21 cellular contexts compared by ENCODE assay signal in the genomic region with DNA sequence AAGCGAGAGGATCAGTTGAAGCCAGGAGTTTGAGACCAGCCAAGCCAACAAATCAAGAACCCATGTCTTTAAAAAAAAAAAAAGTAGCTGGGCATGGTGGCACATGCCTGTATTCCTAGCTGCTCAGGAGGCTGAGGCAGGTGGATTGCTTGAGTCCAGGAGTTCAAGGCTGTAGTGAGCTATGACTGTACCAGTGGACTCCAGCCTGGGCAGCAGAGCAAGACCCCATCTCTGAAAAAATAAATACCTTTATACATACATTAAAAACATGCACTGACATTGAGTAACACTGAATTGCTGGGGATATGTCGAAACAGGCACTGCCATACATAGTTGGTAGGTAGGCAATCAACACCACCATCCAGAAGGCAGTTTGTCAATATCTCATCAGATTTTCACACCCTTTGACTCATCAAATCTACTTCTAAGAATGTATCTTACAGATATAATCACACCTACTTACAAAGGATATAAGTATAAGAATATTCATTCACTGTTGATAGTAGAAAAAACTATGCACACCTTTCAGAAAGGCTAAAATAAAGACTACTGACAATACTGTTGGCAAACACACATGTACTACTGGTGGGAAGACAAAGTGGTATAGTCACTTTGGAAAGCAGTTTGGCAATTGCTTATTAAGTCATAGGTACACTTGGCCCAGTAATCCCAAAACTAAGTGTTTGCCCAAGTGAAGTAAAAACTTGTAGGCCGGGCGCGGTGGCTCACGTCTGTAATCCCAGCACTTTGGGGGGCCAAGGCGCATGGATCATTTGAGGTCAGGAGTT. TPM values are rescaled to one million over a fixed set of nuclear protein-coding genes. Genes with fewer than 3 reads are reported as not detected.
DNase-seq lines count a peak whose midpoint lies in the region; ATAC-seq and TF ChIP-seq lines count a peak whose summit lies in the region.
"Had no signal": no experiment of that assay in that cellular context is flagged by ENCODE, and none has a peak within 500 bp of the region (broad histone marks: within the 10 kb centered on the region; RNA-seq: fewer than 3 reads in every experiment).

No MANE protein-coding gene starts in this region.

- no peak overlapping the region for H3K4me3 ChIP-seq in epithelial cell of esophagus (ENCODE audit: low read length)
- H3K4me3 ChIP-seq in psoas muscle: no peak overlapping the region
- H3K4me3 ChIP-seq: GM23338 had no signal

- intact Hi-C loops in activated CD8-positive, alpha-beta T cell treated with anti-CD3 and anti-CD28 coated beads for 36 hours (cut with micrococcal nuclease): no loop called here
- intact Hi-C loops in psoas muscle (cut with DNase I): loop anchor here (5.0 kb wide), 2 partner anchors 53 to 123 kb away; a partner anchor contains a TSS

- no peaks in the 10 kb centered on the region for H3K27me3 ChIP-seq in psoas muscle (ENCODE audit: insufficient read depth in 3 of 3, low read length in 2 of 3)

- H3K4me3 Mint-ChIP-seq in activated CD8-positive, alpha-beta T cell treated with anti-CD3 and anti-CD28 coated beads for 36 hours: no peak overlapping the region
- no peak overlapping the region for H3K4me3 Mint-ChIP-seq in activated CD8-positive, alpha-beta T cell treated with anti-CD3 and anti-CD28 coated beads, Interleukin-2, amount 10 ng/mL, durations not matched to agents 7 days and 5 days
- H3K4me3 Mint-ChIP-seq in stimulated activated effector memory CD8-positive, alpha-beta T cell treated with anti-CD3 and anti-CD28 coated beads, Interleukin-12 subunit alpha, Interleukin-12 subunit beta, amount 100 ng/mL, for 72 hours: no peak overlapping the region
- H3K4me3 Mint-ChIP-seq: GM23338 had no signal

- ATAC-seq in activated CD8-positive, alpha-beta T cell treated with anti-CD3 and anti-CD28 coated beads for 36 hours: peak; percentile 40
- no peak for ATAC-seq in activated CD8-positive, alpha-beta T cell treated with anti-CD3 and anti-CD28 coated beads, Interleukin-2, amount 10 ng/mL, durations not matched to agents 7 days and 5 days
- peak; percentile 56 for ATAC-seq in stimulated activated effector memory CD8-positive, alpha-beta T cell treated with anti-CD3 and anti-CD28 coated beads, Interleukin-12 subunit alpha, Interleukin-12 subunit beta, amount 100 ng/mL, for 72 hours
- ATAC-seq in psoas muscle: no peak
- ATAC-seq: GM23338 had no signal

- peak overlapping the region; percentile 96 for H3K27ac ChIP-seq in RWPE1
- H3K27ac ChIP-seq in psoas muscle: no peak overlapping the region
- H3K27ac ChIP-seq: HL-60 had no signal

- H3K4me1 ChIP-seq in psoas muscle: no peaks in the 10 kb centered on the region

- no peaks in the 10 kb centered on the region for H3K9me3 Mint-ChIP-seq in activated CD8-positive, alpha-beta T cell treated with anti-CD3 and anti-CD28 coated beads for 36 hours
- no peaks in the 10 kb centered on the region for H3K9me3 Mint-ChIP-seq in activated CD8-positive, alpha-beta T cell treated with anti-CD3 and anti-CD28 coated beads, Interleukin-2, amount 10 ng/mL, durations not matched to agents 7 days and 5 days (ENCODE audit: insufficient read depth)
- no peaks in the 10 kb centered on the region for H3K9me3 Mint-ChIP-seq in stimulated activated effector memory CD8-positive, alpha-beta T cell treated with anti-CD3 and anti-CD28 coated beads, Interleukin-12 subunit alpha, Interleukin-12 subunit beta, amount 100 ng/mL, for 72 hours
- H3K9me3 Mint-ChIP-seq: GM23338 had no signal

- no peak for DNase-seq in activated CD8-positive, alpha-beta T cell treated with anti-CD3 and anti-CD28 coated beads for 36 hours
- no peak for DNase-seq in activated CD8-positive, alpha-beta T cell treated with anti-CD3 and anti-CD28 coated beads, Interleukin-2, amount 10 ng/mL, durations not matched to agents 7 days and 5 days
- DNase-seq in RWPE1 (ENCODE audit: low spot score) (no peak), epithelial cell of esophagus (ENCODE audit: low read depth) (peak; percentile 87), GM03348 (ENCODE audit: low spot score) (no peak), psoas muscle (no peak)
- no peak for DNase-seq in stimulated activated effector memory CD8-positive, alpha-beta T cell treated with anti-CD3 and anti-CD28 coated beads, Interleukin-12 subunit alpha, Interleukin-12 subunit beta, amount 100 ng/mL, for 72 hours (ENCODE audit: low spot score in 2 of 2)
- DNase-seq: C1 segment of cervical spinal cord, HCEC 1CT, IMR-90, Karpas-422, NCI-H1105, NCI-H1694, NCI-H510A treated with DMSO at 0.1 percent for 48 hours, NCI-H774, RPMI8226, SIG-M5 had no signal

- H3K27me3 Mint-ChIP-seq in activated CD8-positive, alpha-beta T cell treated with anti-CD3 and anti-CD28 coated beads for 36 hours: no peaks in the 10 kb centered on the region
- H3K27me3 Mint-ChIP-seq in activated CD8-positive, alpha-beta T cell treated with anti-CD3 and anti-CD28 coated beads, Interleukin-2, amount 10 ng/mL, durations not matched to agents 7 days and 5 days (ENCODE audit: low read depth): no peaks in the 10 kb centered on the region

- TF ChIP-seq CTCF in activated CD8-positive, alpha-beta T cell treated with anti-CD3 and anti-CD28 coated beads for 36 hours (IDR thresholded peaks at IDR 0.05): no peak
- no peak for TF ChIP-seq CTCF in RWPE1 (conservative IDR thresholded peaks at IDR 0.05; ENCODE audit: low read depth)
- TF ChIP-seq CTCF in epithelial cell of esophagus (IDR thresholded peaks at IDR 0.05; ENCODE audit: insufficient read depth, low read depth, low read length, missing control alignments): no peak
- no peak for TF ChIP-seq CTCF in psoas muscle (IDR thresholded peaks at IDR 0.05)

- CTCF ChIA-PET in activated CD8-positive, alpha-beta T cell treated with anti-CD3 and anti-CD28 coated beads for 36 hours (lab: Charles Lee): no interaction called here
- CTCF ChIA-PET in activated CD8-positive, alpha-beta T cell treated with anti-CD3 and anti-CD28 coated beads, Interleukin-2, amount 10 ng/mL, durations not matched to agents 7 days and 5 days (lab: Charles Lee): no interaction called here
- CTCF ChIA-PET in RWPE1 (lab: Yijun Ruan, JAX): interaction anchor here (0.6 kb wide), 1 partner anchor 19 kb away, joined by 4 read pairs; no protein-coding TSS in a partner anchor

- POLR2A ChIA-PET in activated CD8-positive, alpha-beta T cell treated with anti-CD3 and anti-CD28 coated beads for 36 hours (lab: Charles Lee): interaction anchor here (0.6 kb wide), 1 partner anchor 75 kb away, joined by 4 read pairs; no protein-coding TSS in a partner anchor
- POLR2A ChIA-PET in activated CD8-positive, alpha-beta T cell treated with anti-CD3 and anti-CD28 coated beads, Interleukin-2, amount 10 ng/mL, durations not matched to agents 7 days and 5 days (lab: Charles Lee): no interaction called here
- POLR2A ChIA-PET in RWPE1 (lab: Yijun Ruan, JAX; ENCODE audit: low non-redundant PET): no interaction called here

- H3K36me3 Mint-ChIP-seq in activated CD8-positive, alpha-beta T cell treated with anti-CD3 and anti-CD28 coated beads for 36 hours (ENCODE audit: low read depth): no peaks in the 10 kb centered on the region
- H3K36me3 Mint-ChIP-seq in activated CD8-positive, alpha-beta T cell treated with anti-CD3 and anti-CD28 coated beads, Interleukin-2, amount 10 ng/mL, durations not matched to agents 7 days and 5 days (ENCODE audit: low read depth): no peaks in the 10 kb centered on the region
- peaks cover 6% of the 10 kb centered on the region for H3K36me3 Mint-ChIP-seq in stimulated activated effector memory CD8-positive, alpha-beta T cell treated with anti-CD3 and anti-CD28 coated beads, Interleukin-12 subunit alpha, Interleukin-12 subunit beta, amount 100 ng/mL, for 72 hours

- no peak overlapping the region for H3K27ac Mint-ChIP-seq in activated CD8-positive, alpha-beta T cell treated with anti-CD3 and anti-CD28 coated beads for 36 hours
- H3K27ac Mint-ChIP-seq in activated CD8-positive, alpha-beta T cell treated with anti-CD3 and anti-CD28 coated beads, Interleukin-2, amount 10 ng/mL, durations not matched to agents 7 days and 5 days: no peak overlapping the region
- H3K27ac Mint-ChIP-seq in stimulated activated effector memory CD8-positive, alpha-beta T cell treated with anti-CD3 and anti-CD28 coated beads, Interleukin-12 subunit alpha, Interleukin-12 subunit beta, amount 100 ng/mL, for 72 hours: no peak overlapping the region
- H3K27ac Mint-ChIP-seq: GM23338 had no signal

- no peaks in the 10 kb centered on the region for H3K9me3 ChIP-seq in psoas muscle

- H3K4me1 Mint-ChIP-seq in activated CD8-positive, alpha-beta T cell treated with anti-CD3 and anti-CD28 coated beads for 36 hours (ENCODE audit: low read depth): peaks cover 21% of the 10 kb centered on the region
- H3K4me1 Mint-ChIP-seq in activated CD8-positive, alpha-beta T cell treated with anti-CD3 and anti-CD28 coated beads, Interleukin-2, amount 10 ng/mL, durations not matched to agents 7 days and 5 days (ENCODE audit: low read depth): peaks cover 24% of the 10 kb centered on the region
- H3K4me1 Mint-ChIP-seq in stimulated activated effector memory CD8-positive, alpha-beta T cell treated with anti-CD3 and anti-CD28 coated beads, Interleukin-12 subunit alpha, Interleukin-12 subunit beta, amount 100 ng/mL, for 72 hours: peaks cover 31% of the 10 kb centered on the region

- WGBS in psoas muscle, 3 donors: 93 to 95% (median 93%) methylated on average over 7 of the region's 7 CpGs

- no peaks in the 10 kb centered on the region for H3K36me3 ChIP-seq in psoas muscle (ENCODE audit: insufficient read depth in 1 of 2, low read depth in 1 of 2)

RNA-seq across cellular contexts. Expression of a gene that starts 6.4 kb away (rescaled TPM):
- total RNA-seq in activated CD8-positive, alpha-beta T cell treated with anti-CD3 and anti-CD28 coated beads for 36 hours: 10 to 100 TPM; 34.5 to 39.0 TPM
- 10 to 100 TPM; 38.8 to 45.0 TPM for total RNA-seq in activated CD8-positive, alpha-beta T cell treated with anti-CD3 and anti-CD28 coated beads, Interleukin-2, amount 10 ng/mL, durations not matched to agents 7 days and 5 days
- 10 to 100 TPM; 38.1 to 67.1 (median 56.0) TPM for total RNA-seq in psoas muscle
- polyA plus RNA-seq in psoas muscle: 10 to 100 TPM; 33.0 to 98.9 (median 33.5) TPM

RNA-seq across cellular contexts. Expression of a gene that starts 37.9 kb away (rescaled TPM):
- total RNA-seq in activated CD8-positive, alpha-beta T cell treated with anti-CD3 and anti-CD28 coated beads for 36 hours: not detected
- total RNA-seq in activated CD8-positive, alpha-beta T cell treated with anti-CD3 and anti-CD28 coated beads, Interleukin-2, amount 10 ng/mL, durations not matched to agents 7 days and 5 days: not detected
- total RNA-seq in psoas muscle: 10 to 100 TPM in 3 of 4 donors, 1 to 10 TPM in 1; 8.4 to 26.4 (median 15.2) TPM
- polyA plus RNA-seq in psoas muscle: 10 to 100 TPM in 1 of 3 donors, 1 to 10 TPM in 2; 6.1 to 15.0 (median 8.0) TPM
- total RNA-seq: A673, MCF 10A had no signal

RNA-seq across cellular contexts. Expression of a gene that starts 54.7 kb away (rescaled TPM):
- total RNA-seq in activated CD8-positive, alpha-beta T cell treated with anti-CD3 and anti-CD28 coated beads for 36 hours: 10 to 100 TPM; 64.5 to 67.6 TPM
- 10 to 100 TPM; 46.0 to 46.9 TPM for total RNA-seq in activated CD8-positive, alpha-beta T cell treated with anti-CD3 and anti-CD28 coated beads, Interleukin-2, amount 10 ng/mL, durations not matched to agents 7 days and 5 days
- 10 to 100 TPM; 19.5 to 36.5 (median 30.3) TPM for total RNA-seq in psoas muscle
- 10 to 100 TPM in 2 of 3 donors, 1 to 10 TPM in 1; 7.4 to 20.5 (median 15.1) TPM for polyA plus RNA-seq in psoas muscle

Comparison
In these comparisons a context has a peak if more than half of its experiments do, and no peak if none do; other contexts are left out.
1. ATAC-seq: peak in activated CD8-positive, alpha-beta T cell treated with anti-CD3 and anti-CD28 coated beads for 36 hours (single experiment) and stimulated activated effector memory CD8-positive, alpha-beta T cell treated with anti-CD3 and anti-CD28 coated beads, Interleukin-12 subunit alpha, Interleukin-12 subunit beta, amount 100 ng/mL, for 72 hours (single experiment); none in activated CD8-positive, alpha-beta T cell treated with anti-CD3 and anti-CD28 coated beads, Interleukin-2, amount 10 ng/mL, durations not matched to agents 7 days and 5 days (single experiment) and psoas muscle (0 of 4).
2. RNA of a gene that starts 37.9 kb away (total RNA-seq): 8.4 to 26.4 TPM in psoas muscle; not detected in activated CD8-positive, alpha-beta T cell treated with anti-CD3 and anti-CD28 coated beads, Interleukin-2, amount 10 ng/mL, durations not matched to agents 7 days and 5 days and not detected in activated CD8-positive, alpha-beta T cell treated with anti-CD3 and anti-CD28 coated beads for 36 hours; every median in the first group is over 4 times any median in the second.